8 cellular contexts compared by ENCODE assay signal in genomic region chr9:121353246-121353975, GRCh38. TPM values are rescaled to one million over a fixed set of nuclear protein-coding genes. Genes with fewer than 3 reads are reported as not detected.
A peak's percentile ranks its signal among the peaks of the same experiment; 100 is the strongest.
DNase-seq lines count a peak whose midpoint lies in the region; ATAC-seq and TF ChIP-seq lines count a peak whose summit lies in the region.

No MANE protein-coding gene starts in this region.

- no peaks in the 10 kb centered on the region for H3K9me3 Mint-ChIP-seq in central memory CD8-positive, alpha-beta T cell
- no peaks in the 10 kb centered on the region for H3K9me3 Mint-ChIP-seq in neural progenitor cell

- H3K4me3 ChIP-seq in neural progenitor cell = no peak overlapping the region

- H3K27me3 ChIP-seq in neural progenitor cell = no peaks in the 10 kb centered on the region

- peak overlapping the region; percentile 39 for H3K27ac Mint-ChIP-seq in central memory CD8-positive, alpha-beta T cell (ENCODE audit: low read depth)
- no peak overlapping the region for H3K27ac Mint-ChIP-seq in neural progenitor cell

- peaks cover 7% of the 10 kb centered on the region for H3K36me3 ChIP-seq in neural progenitor cell

- peaks cover 54% of the 10 kb centered on the region for H3K36me3 Mint-ChIP-seq in central memory CD8-positive, alpha-beta T cell (ENCODE audit: insufficient read depth)
- no peaks in the 10 kb centered on the region for H3K36me3 Mint-ChIP-seq in neural progenitor cell

- H3F3A ChIP-seq in neural progenitor cell (ENCODE audit: low read depth) = no peaks in the 10 kb centered on the region

- no peak for TF ChIP-seq CTCF in GM10266 (IDR thresholded peaks at IDR 0.05; ENCODE audit: control insufficient read depth, insufficient read depth, low read depth, missing control alignments)
- no peak for TF ChIP-seq CTCF in neural progenitor cell (IDR thresholded peaks at IDR 0.05)

- H3K4me2 ChIP-seq in neural progenitor cell = no peak overlapping the region

- peak overlapping the region; percentile 57 for H3K4me3 Mint-ChIP-seq in central memory CD8-positive, alpha-beta T cell
- H3K4me3 Mint-ChIP-seq in neural progenitor cell = no peak overlapping the region

- H4K20me1 ChIP-seq in neural progenitor cell (ENCODE audit: low read depth) = no peaks in the 10 kb centered on the region

- no peaks in the 10 kb centered on the region for H3K27me3 Mint-ChIP-seq in central memory CD8-positive, alpha-beta T cell
- H3K27me3 Mint-ChIP-seq in neural progenitor cell (ENCODE audit: insufficient read depth, low read depth) = peaks cover 2% of the 10 kb centered on the region

- peak; percentile 91 for ATAC-seq in GM21529 (IDR thresholded peaks at IDR 0.05; ENCODE audit: unreplicated experiment)
- ATAC-seq in central memory CD8-positive, alpha-beta T cell (replicated peaks; ENCODE audit: extremely low read depth, poor library complexity, severe bottlenecking) = peak; percentile 92

- peak; percentile 59 for DNase-seq in GM10266 (ENCODE audit: extremely low spot score)
- DNase-seq in NOMO-1 (lab: John Stamatoyannopoulos, UW; ENCODE audit: unreplicated experiment in 2 of 2) = peak; percentile 45 to 61
- DNase-seq in central memory CD8-positive, alpha-beta T cell (ENCODE audit: low spot score in 2 of 2) = peak; percentile 28 to 74
- peak; percentile 50 for DNase-seq in stimulated activated CD4-positive, alpha-beta T cell treated with anti-CD3 and anti-CD28 coated beads, Interleukin-4, amount 100 ng/mL, for 24 hours
- DNase-seq in NCI-H226 = no peak
- DNase-seq in neural progenitor cell (ENCODE audit: low spot score) = no peak
- no peak for DNase-seq in NCI-H748 (lab: John Stamatoyannopoulos, UW; ENCODE audit: unreplicated experiment)

- no peaks in the 10 kb centered on the region for H3K79me2 ChIP-seq in neural progenitor cell (ENCODE audit: low read depth)

- no peak overlapping the region for H2AFZ ChIP-seq in neural progenitor cell (replicated peaks)

- peaks cover 67% of the 10 kb centered on the region for H3K4me1 Mint-ChIP-seq in central memory CD8-positive, alpha-beta T cell
- H3K4me1 Mint-ChIP-seq in neural progenitor cell = peaks cover 10% of the 10 kb centered on the region

- no peaks in the 10 kb centered on the region for H3K4me1 ChIP-seq in neural progenitor cell

- no peaks in the 10 kb centered on the region for H3K9me3 ChIP-seq in neural progenitor cell (ENCODE audit: low read depth)

- no peak overlapping the region for H3K27ac ChIP-seq in neural progenitor cell

- no peak overlapping the region for H3K9ac ChIP-seq in neural progenitor cell

RNA-seq across cellular contexts. Expression of gene STOM, which starts 16.6 kb away (rescaled TPM):
- total RNA-seq in neural progenitor cell (ENCODE audit: low replicate concordance) = 61.5 and 99.4 TPM in 2 replicates

Comparison
In these comparisons a context has a peak if more than half of its experiments do, and no peak if none do; other contexts are left out.
1. DNase-seq: peak in GM10266 (single experiment), NOMO-1 (2 of 2), central memory CD8-positive, alpha-beta T cell (2 of 2) and stimulated activated CD4-positive, alpha-beta T cell treated with anti-CD3 and anti-CD28 coated beads, Interleukin-4, amount 100 ng/mL, for 24 hours (single experiment); none in NCI-H226 (single experiment), neural progenitor cell (single experiment) and NCI-H748 (single experiment).